ENCODE assay signal across 27 cellular contexts in genomic region chr15:55766676-55767075, GRCh38. TPM values are rescaled to one million over a fixed set of nuclear protein-coding genes. Genes with fewer than 3 reads are reported as not detected.
"Had no signal": no experiment of that assay in that cellular context is flagged by ENCODE, and none has a peak within 500 bp of the region (broad histone marks: within the 10 kb centered on the region; RNA-seq: fewer than 3 reads in every experiment).

No MANE protein-coding gene starts in this region.

- H3K36me3 Mint-ChIP-seq: activated naive CD8-positive, alpha-beta T cell; brain had no signal

- H3K4me3 ChIP-seq: MG63, SJSA1 had no signal

- H3K4me3 Mint-ChIP-seq: activated B cell treated with CpG ODN at 0.5 μM for 24 hours; activated CD4-positive, alpha-beta T cell treated with anti-CD3 and anti-CD28 coated beads, Interleukin-2, amount 10 ng/mL, durations not matched to agents 24 days and 14 days; activated naive CD4-positive, alpha-beta T cell treated with anti-CD3 and anti-CD28 coated beads for 36 hours; activated naive CD8-positive, alpha-beta T cell; activated T-helper 17 cell treated with anti-CD3 and anti-CD28 coated beads, Interleukin-2, amount 50 U/mL, for 72 hours; brain; central memory CD8-positive, alpha-beta T cell; T-helper 1 cell treated with Interleukin-12 subunit alpha and Interleukin-12 subunit beta and Interleukin-4 antibody, amounts not matched to agents 30 μg/mL and 1 μg/mL, for 36 hours had no signal

- DNase-seq: activated B cell treated with CpG ODN at 0.5 μM for 24 hours; activated CD4-positive, alpha-beta T cell treated with anti-CD3 and anti-CD28 coated beads for 1 hour; activated CD4-positive, alpha-beta T cell treated with anti-CD3 and anti-CD28 coated beads, Interleukin-2, amount 10 ng/mL, durations not matched to agents 24 days and 14 days; activated CD4-positive, alpha-beta T cell treated with anti-CD3 and anti-CD28 coated beads, Interleukin-2, amount 50 U/mL, for 48 hours; activated gamma-delta T cell; activated naive CD4-positive, alpha-beta T cell treated with anti-CD3 and anti-CD28 coated beads for 36 hours; activated T-cell treated with anti-CD3 and anti-CD28 coated beads, Interleukin-2, amount 50 U/mL, for 48 hours; amygdala; MG63; MV-4-11; NCI-H1092 treated with DMSO at 0.1 percent for 48 hours; NCI-H1417 treated with DMSO at 0.1 percent for 48 hours; NCI-H187; NCI-H2081; NCI-H510A treated with DMSO at 0.1 percent for 48 hours; NCI-H69; PC-3; SHP77 had no signal

- FAIRE-seq: astrocyte, RCC 7860 had no signal

- H3K9me3 Mint-ChIP-seq: activated B cell treated with CpG ODN at 0.5 μM for 24 hours; activated CD4-positive, alpha-beta T cell treated with anti-CD3 and anti-CD28 coated beads, Interleukin-2, amount 10 ng/mL, durations not matched to agents 24 days and 14 days; activated naive CD4-positive, alpha-beta T cell treated with anti-CD3 and anti-CD28 coated beads for 36 hours; activated T-helper 17 cell treated with anti-CD3 and anti-CD28 coated beads, Interleukin-2, amount 50 U/mL, for 72 hours; central memory CD8-positive, alpha-beta T cell; T-helper 1 cell treated with Interleukin-12 subunit alpha and Interleukin-12 subunit beta and Interleukin-4 antibody, amounts not matched to agents 30 μg/mL and 1 μg/mL, for 36 hours had no signal

- H3K4me1 Mint-ChIP-seq: activated B cell treated with CpG ODN at 0.5 μM for 24 hours; activated CD4-positive, alpha-beta T cell treated with anti-CD3 and anti-CD28 coated beads, Interleukin-2, amount 10 ng/mL, durations not matched to agents 24 days and 14 days; activated T-helper 17 cell treated with anti-CD3 and anti-CD28 coated beads, Interleukin-2, amount 50 U/mL, for 72 hours had no signal

- H3K27ac Mint-ChIP-seq: activated B cell treated with CpG ODN at 0.5 μM for 24 hours; activated CD4-positive, alpha-beta T cell treated with anti-CD3 and anti-CD28 coated beads, Interleukin-2, amount 10 ng/mL, durations not matched to agents 24 days and 14 days; activated naive CD4-positive, alpha-beta T cell treated with anti-CD3 and anti-CD28 coated beads for 36 hours; activated naive CD8-positive, alpha-beta T cell; activated T-helper 17 cell treated with anti-CD3 and anti-CD28 coated beads, Interleukin-2, amount 50 U/mL, for 72 hours; brain; T-helper 1 cell treated with Interleukin-12 subunit alpha and Interleukin-12 subunit beta and Interleukin-4 antibody, amounts not matched to agents 30 μg/mL and 1 μg/mL, for 36 hours had no signal

- H3K27me3 Mint-ChIP-seq: activated B cell treated with CpG ODN at 0.5 μM for 24 hours had no signal

- ATAC-seq: activated T-helper 17 cell treated with anti-CD3 and anti-CD28 coated beads, Interleukin-2, amount 50 U/mL, for 72 hours; PC-3; SK-N-SH treated with all-trans-retinoic acid at 6 μM for 48 hours had no signal

RNA-seq across cellular contexts. Expression of gene PRTG, which starts 23.7 kb away (rescaled TPM):
- total RNA-seq: activated B cell treated with CpG ODN at 0.5 μM for 24 hours; activated CD4-positive, alpha-beta T cell treated with anti-CD3 and anti-CD28 coated beads, Interleukin-2, amount 10 ng/mL, durations not matched to agents 24 days and 14 days; activated naive CD4-positive, alpha-beta T cell treated with anti-CD3 and anti-CD28 coated beads for 36 hours; activated T-helper 17 cell treated with anti-CD3 and anti-CD28 coated beads, Interleukin-2, amount 50 U/mL, for 72 hours had no signal
